Comparison of ENCODE assay signal across 13 cellular contexts in genomic region chr7:130990178-130990832, GRCh38.
DNase-seq lines count a peak whose midpoint lies in the region; ATAC-seq and TF ChIP-seq lines count a peak whose summit lies in the region.
"Had no signal": no experiment of that assay in that cellular context is flagged by ENCODE, and none has a peak within 500 bp of the region (broad histone marks: within the 10 kb centered on the region; RNA-seq: fewer than 3 reads in every experiment).

No MANE protein-coding gene starts in this region.

- H3K4me3 ChIP-seq in colonic mucosa (no peak overlapping the region), trophoblast cell (ENCODE audit: low read depth, low read length) (no peak overlapping the region)
- H3K4me3 ChIP-seq: smooth muscle cell had no signal

- H3K18ac ChIP-seq in trophoblast cell (ENCODE audit: low read length), result no peak overlapping the region

- H3K23ac ChIP-seq in trophoblast cell (ENCODE audit: low read length), result no peak overlapping the region

- H3K27me3 ChIP-seq in colonic mucosa (no peaks in the 10 kb centered on the region), trophoblast cell (ENCODE audit: insufficient read depth, low read length) (no peaks in the 10 kb centered on the region)
- H3K27me3 ChIP-seq: BE2C had no signal

- H2AFZ ChIP-seq in trophoblast cell (ENCODE audit: insufficient read depth, low read length, poor library complexity), result no peak overlapping the region

- H4K12ac ChIP-seq in trophoblast cell (ENCODE audit: low read depth, low read length), result no peak overlapping the region

- H2BK120ac ChIP-seq in trophoblast cell (ENCODE audit: insufficient read depth, low read length, poor library complexity), result no peak overlapping the region

- H2BK5ac ChIP-seq in trophoblast cell (ENCODE audit: low read depth, low read length, poor library complexity), result no peak overlapping the region

- no peaks in the 10 kb centered on the region for H3K9me3 Mint-ChIP-seq in endothelial cell (ENCODE audit: unreplicated experiment)
- H3K9me3 Mint-ChIP-seq: endodermal cell, nephron had no signal

- H3K36me3 Mint-ChIP-seq in endothelial cell (ENCODE audit: low read depth, unreplicated experiment), result no peaks in the 10 kb centered on the region

- peaks cover 19% of the 10 kb centered on the region for H3K4me1 ChIP-seq in colonic mucosa
- peaks cover 2 to 5% of the 10 kb centered on the region in 2 experiments for H3K4me1 ChIP-seq in trophoblast cell (ENCODE audit: control insufficient read depth in 1 of 2, insufficient read depth in 2 of 2, low read length in 2 of 2)

- peaks cover 4% of the 10 kb centered on the region for H3K4me1 Mint-ChIP-seq in endothelial cell (ENCODE audit: unreplicated experiment)
- H3K4me1 Mint-ChIP-seq: endodermal cell had no signal

- H3K9me3 ChIP-seq in colonic mucosa, result no peaks in the 10 kb centered on the region
- H3K9me3 ChIP-seq in trophoblast cell (ENCODE audit: insufficient read depth, low read depth, low read length), result peaks cover 4% of the 10 kb centered on the region
- H3K9me3 ChIP-seq: BE2C had no signal

- peak overlapping the region; percentile 73 for H3K27ac ChIP-seq in C4-2B
- H3K27ac ChIP-seq in colonic mucosa, result peak overlapping the region; percentile 58
- H3K27ac ChIP-seq in trophoblast cell (ENCODE audit: low read depth, low read length), result no peak overlapping the region

- no peaks in the 10 kb centered on the region for H3K79me1 ChIP-seq in trophoblast cell (ENCODE audit: low read length)

- H3K79me2 ChIP-seq in trophoblast cell (ENCODE audit: control insufficient read depth, insufficient read depth, low read length, poor library complexity), result no peaks in the 10 kb centered on the region

- H3K4ac ChIP-seq in trophoblast cell (ENCODE audit: low read depth, low read length), result no peak overlapping the region

- peaks cover 4% of the 10 kb centered on the region for H3K27me3 Mint-ChIP-seq in endothelial cell (ENCODE audit: unreplicated experiment)

- no peak overlapping the region for H2BK12ac ChIP-seq in trophoblast cell (ENCODE audit: low read length)

- H3K36me3 ChIP-seq in colonic mucosa (no peaks in the 10 kb centered on the region), trophoblast cell (ENCODE audit: control insufficient read depth in 1 of 2, insufficient read depth in 2 of 2, low read length in 2 of 2) (no peaks in the 10 kb centered on the region)
- H3K36me3 ChIP-seq: BE2C had no signal

- H3K14ac ChIP-seq in trophoblast cell (ENCODE audit: low read length), result no peak overlapping the region

- H3K9ac ChIP-seq in colonic mucosa (ENCODE audit: low read depth in 2 of 2, low read length in 2 of 2) (peak overlapping the region in 1 of 2 donors; percentile 46), trophoblast cell (ENCODE audit: low read length) (peak overlapping the region; percentile 35)

- no CpG with 5 or more reads among the region's 16 CpGs for WGBS in trophoblast cell (ENCODE audit: extremely low coverage, insufficient coverage, insufficient read length)

- H3K4me3 Mint-ChIP-seq in endothelial cell (ENCODE audit: unreplicated experiment), result no peak overlapping the region
- H3K4me3 Mint-ChIP-seq: endodermal cell, nephron had no signal

- no peak overlapping the region for H3K4me2 ChIP-seq in trophoblast cell (ENCODE audit: low read length)
- H3K4me2 ChIP-seq: smooth muscle cell had no signal

- H3K27ac Mint-ChIP-seq in endothelial cell (ENCODE audit: unreplicated experiment), result no peak overlapping the region
- H3K27ac Mint-ChIP-seq: endodermal cell, nephron had no signal

- intact Hi-C loops in colonic mucosa (cut with DNase I), result no loop called here

- DNase-seq in T-helper 2 cell (peak in 3 of 5 experiments; percentile 44 to 85 (median 56)), colonic mucosa (peak; percentile 87), trophoblast cell (no peak), endothelial cell (ENCODE audit: low spot score) (no peak), DMS 273 (lab: John Stamatoyannopoulos, UW; ENCODE audit: unreplicated experiment) (no peak), NCI-H2171 (lab: John Stamatoyannopoulos, UW) (no peak)
- DNase-seq: amygdala, BE2C, endodermal cell had no signal

- no peak overlapping the region for H2AK5ac ChIP-seq in trophoblast cell (ENCODE audit: low read length)

- no peak for ATAC-seq in HG03095 (IDR thresholded peaks at IDR 0.05; ENCODE audit: unreplicated experiment)

- no peak overlapping the region for H4K8ac ChIP-seq in trophoblast cell (ENCODE audit: low read depth, low read length)

- H4K91ac ChIP-seq in trophoblast cell (ENCODE audit: low read depth, low read length), result no peak overlapping the region

- no peak for TF ChIP-seq CTCF in C4-2B (conservative IDR thresholded peaks at IDR 0.05)
- no peak for TF ChIP-seq CTCF in colonic mucosa (IDR thresholded peaks at IDR 0.05)
- TF ChIP-seq CTCF in endothelial cell (IDR thresholded peaks at IDR 0.05; ENCODE audit: unreplicated experiment), result no peak

Comparison
In these comparisons a context has a peak if more than half of its experiments do, and no peak if none do; other contexts are left out.
1. DNase-seq: peak in T-helper 2 cell (3 of 5) and colonic mucosa (single experiment); none in trophoblast cell (0 of 2), endothelial cell (single experiment), DMS 273 (single experiment) and NCI-H2171 (single experiment).